Comparison of ENCODE assay signal across 8 cellular contexts in the genomic region with DNA sequence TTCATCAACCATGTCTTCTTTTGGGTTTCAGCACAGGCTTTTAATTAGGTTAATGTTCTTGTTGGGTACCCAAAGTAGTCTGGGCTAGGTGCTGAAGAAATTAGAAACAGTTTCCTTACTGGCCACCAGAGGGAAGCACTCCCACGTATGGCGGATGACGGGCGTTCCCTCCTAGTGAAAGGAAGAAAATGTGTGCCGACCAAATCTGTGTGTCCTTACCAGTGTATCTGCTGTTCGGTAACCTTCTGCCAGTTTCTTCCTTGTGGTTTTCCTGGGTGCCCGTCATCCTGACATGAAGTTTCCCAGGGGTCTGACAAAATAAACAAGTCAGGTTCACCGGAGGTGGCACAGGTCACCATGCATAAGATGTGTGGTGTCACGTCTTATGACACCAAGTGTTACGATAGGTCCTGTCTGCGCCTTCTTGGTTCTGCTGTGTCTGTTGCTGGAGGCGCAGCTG. TPM values are rescaled to one million over a fixed set of nuclear protein-coding genes. Genes with fewer than 3 reads are reported as not detected.
DNase-seq lines count a peak whose midpoint lies in the region; ATAC-seq, FAIRE-seq and TF ChIP-seq lines count a peak whose summit lies in the region.

No MANE protein-coding gene starts in this region.

- no peaks in the 10 kb centered on the region for H3K9me3 ChIP-seq in CD4-positive, alpha-beta memory T cell (ENCODE audit: control insufficient read depth in 1 of 2, low read length in 2 of 2)
- H3K9me3 ChIP-seq in GM23248 (ENCODE audit: low read depth), result no peaks in the 10 kb centered on the region

- H3K9ac ChIP-seq in GM23248, result no peak overlapping the region

- no peaks in the 10 kb centered on the region for H3K27me3 Mint-ChIP-seq in CD4-positive, alpha-beta memory T cell
- no peaks in the 10 kb centered on the region for H3K27me3 Mint-ChIP-seq in activated B cell treated with CpG ODN at 0.5 μM for 24 hours

- H3K79me2 ChIP-seq in GM23248 (ENCODE audit: insufficient read depth), result no peaks in the 10 kb centered on the region

- FAIRE-seq in bronchial epithelial cell (lab: Jason Lieb, UNC), result no peak

- POLR2A ChIA-PET in CD4-positive, alpha-beta memory T cell (lab: Charles Lee; ENCODE audit: partially characterized antibody), result no interaction called here
- POLR2A ChIA-PET in activated B cell treated with CpG ODN at 0.5 μM for 24 hours (lab: Charles Lee), result no interaction called here

- peak in 4 of 5 donors; percentile 54 to 61 (median 58) for DNase-seq in CD4-positive, alpha-beta memory T cell
- DNase-seq in GM23248 (peak; percentile 85), NCI-H2196 (lab: John Stamatoyannopoulos, UW; ENCODE audit: unreplicated experiment) (peak; percentile 50), activated B cell treated with CpG ODN at 0.5 μM for 24 hours (peak; percentile 21), bronchial epithelial cell (ENCODE audit: low read depth) (peak; percentile 53), left colon (peak in 1 of 2 donors; percentile 31)
- peak; percentile 47 for DNase-seq in stimulated activated CD4-positive, alpha-beta T cell treated with anti-CD3 and anti-CD28 coated beads, Interleukin-4, amount 100 ng/mL, for 1 hour

- H3K27ac ChIP-seq in CD4-positive, alpha-beta memory T cell (ENCODE audit: low read depth, low read length), result no peak overlapping the region
- H3K27ac ChIP-seq in GM23248, result no peak overlapping the region

- H2AFZ ChIP-seq in GM23248, result peak overlapping the region; percentile 63

- no peaks in the 10 kb centered on the region for H3K4me1 ChIP-seq in CD4-positive, alpha-beta memory T cell (ENCODE audit: insufficient read depth, low read length)
- no peaks in the 10 kb centered on the region for H3K4me1 ChIP-seq in GM23248 (ENCODE audit: insufficient read depth)

- H3K27ac Mint-ChIP-seq in CD4-positive, alpha-beta memory T cell, result peak overlapping the region in 1 of 7 donors; percentile 57
- H3K27ac Mint-ChIP-seq in activated B cell treated with CpG ODN at 0.5 μM for 24 hours, result no peak overlapping the region

- H3K4me1 Mint-ChIP-seq in CD4-positive, alpha-beta memory T cell, result peaks cover 4 to 8% (median 6%) of the 10 kb centered on the region in 4 donors
- H3K4me1 Mint-ChIP-seq in activated B cell treated with CpG ODN at 0.5 μM for 24 hours, result peaks cover 3% of the 10 kb centered on the region

- intact Hi-C loops in CD4-positive, alpha-beta memory T cell (cut with micrococcal nuclease), result loop anchor here (1.0 to 5.0 kb wide), 2 partner anchors 58 to 281 kb away; no protein-coding TSS in a partner anchor
- intact Hi-C loops in activated B cell treated with CpG ODN at 0.5 μM for 24 hours (cut with micrococcal nuclease) (loop anchor here (1.0 kb wide), 1 partner anchor 58 kb away; no protein-coding TSS in a partner anchor), left colon (cut with DNase I, micrococcal nuclease) (no loop called here)

- H3F3A ChIP-seq in GM23248 (ENCODE audit: insufficient read depth), result no peaks in the 10 kb centered on the region

- H3K4me2 ChIP-seq in GM23248 (ENCODE audit: unreplicated experiment), result no peak overlapping the region

- H3K9me2 ChIP-seq in GM23248 (ENCODE audit: insufficient read depth), result no peaks in the 10 kb centered on the region

- H3K27me3 ChIP-seq in CD4-positive, alpha-beta memory T cell (ENCODE audit: insufficient read depth, low read length), result no peaks in the 10 kb centered on the region
- H3K27me3 ChIP-seq in GM23248 (replicated peaks; ENCODE audit: insufficient read depth) (no peaks in the 10 kb centered on the region), bronchial epithelial cell (ENCODE audit: control insufficient read depth, insufficient read depth, low read length) (no peaks in the 10 kb centered on the region)

- WGBS in GM23248 (ENCODE audit: low coverage in 1 of 2, low lambda C conversion rate in 2 of 2, missing lambda C conversion rate in 2 of 2), 2 experiments, result 43 to 44% methylated on average over 12 of the region's 12 CpGs

- TF ChIP-seq CTCF in activated B cell treated with CpG ODN at 0.5 μM for 24 hours (IDR thresholded peaks at IDR 0.05), result no peak
- TF ChIP-seq CTCF in bronchial epithelial cell (IDR thresholded peaks at IDR 0.05; ENCODE audit: insufficient read depth, low read length, severe bottlenecking), result peak; percentile 85

- no peaks in the 10 kb centered on the region for H3K9me3 Mint-ChIP-seq in CD4-positive, alpha-beta memory T cell
- H3K9me3 Mint-ChIP-seq in activated B cell treated with CpG ODN at 0.5 μM for 24 hours, result no peaks in the 10 kb centered on the region

- peak overlapping the region in 4 of 8 donors; percentile 15 to 51 (median 24) for H3K4me3 Mint-ChIP-seq in CD4-positive, alpha-beta memory T cell
- no peak overlapping the region for H3K4me3 Mint-ChIP-seq in activated B cell treated with CpG ODN at 0.5 μM for 24 hours

- CTCF ChIA-PET in CD4-positive, alpha-beta memory T cell (lab: Charles Lee; ENCODE audit: partially characterized antibody), result interaction anchor here (0.6 to 6.4 kb wide), 14 partner anchors 15 to 370 kb away, joined by 3 to 51 read pairs (median 5); no protein-coding TSS in a partner anchor
- CTCF ChIA-PET in activated B cell treated with CpG ODN at 0.5 μM for 24 hours (lab: Charles Lee), result interaction anchor here (1.5 to 2.1 kb wide), 4 partner anchors 50 to 281 kb away, joined by 4 to 15 read pairs (median 10); no protein-coding TSS in a partner anchor

- peaks cover 10% of the 10 kb centered on the region for H3K36me3 ChIP-seq in CD4-positive, alpha-beta memory T cell (ENCODE audit: insufficient read depth, low read length)
- H3K36me3 ChIP-seq in GM23248 (ENCODE audit: low read depth), result peaks cover 5% of the 10 kb centered on the region; the same call in 1 of the 2 replicates
- H3K36me3 ChIP-seq in bronchial epithelial cell (ENCODE audit: control insufficient read depth, insufficient read depth, low read length), result peaks cover 6% of the 10 kb centered on the region

- ATAC-seq in activated B cell treated with CpG ODN at 0.5 μM for 24 hours (ENCODE audit: low read depth), result peak; percentile 87
- ATAC-seq in left colon, result peak; percentile 92
- ATAC-seq in GM19397 (IDR thresholded peaks at IDR 0.05; ENCODE audit: unreplicated experiment), result no peak

- no peak overlapping the region for H3K4me3 ChIP-seq in CD4-positive, alpha-beta memory T cell (ENCODE audit: low read length in 2 of 2)
- no peak overlapping the region for H3K4me3 ChIP-seq in GM23248
- no peak overlapping the region for H3K4me3 ChIP-seq in bronchial epithelial cell (ENCODE audit: low read depth, low read length)

- no peaks in the 10 kb centered on the region for H4K20me1 ChIP-seq in GM23248 (ENCODE audit: insufficient read depth)

- in situ Hi-C loops in GM23248 (cut with MboI), result no loop called here

- H3K36me3 Mint-ChIP-seq in CD4-positive, alpha-beta memory T cell, result peaks cover 37 to 52% of the 10 kb centered on the region in 2 donors
- peaks cover 63% of the 10 kb centered on the region for H3K36me3 Mint-ChIP-seq in activated B cell treated with CpG ODN at 0.5 μM for 24 hours (ENCODE audit: low read depth)

RNA-seq across cellular contexts. Expression of a gene that starts 6.0 kb away (rescaled TPM):
- total RNA-seq in CD4-positive, alpha-beta memory T cell, result under 1 TPM; 0.58 TPM
- polyA plus RNA-seq in CD4-positive, alpha-beta memory T cell, result under 1 TPM; 0.11 to 0.28 TPM
- total RNA-seq in GM23248 (2014; rRNA removed; shearing (Covaris generic)), result not detected in 2 replicates
- 0.10 TPM in 2 replicates for polyA plus RNA-seq in GM23248 (2016; fragmentation: Nextera tagmentation; extraction: Ambion mirVana)
- total RNA-seq in activated B cell treated with CpG ODN at 0.5 μM for 24 hours (0.51 TPM in 1 of 2 replicates, not detected in the other), bronchial epithelial cell (not detected in 2 replicates), left colon (not detected)

RNA-seq across cellular contexts. Expression of a gene that starts 45.0 kb away (rescaled TPM):
- total RNA-seq in CD4-positive, alpha-beta memory T cell, result 10 to 100 TPM; 15.5 to 16.7 TPM
- polyA plus RNA-seq in CD4-positive, alpha-beta memory T cell, result 1 to 10 TPM; 3.3 to 6.0 TPM
- 3.8 and 5.1 TPM in 2 replicates for total RNA-seq in GM23248 (2014; rRNA removed; shearing (Covaris generic))
- polyA plus RNA-seq in GM23248 (2016; fragmentation: Nextera tagmentation; extraction: Ambion mirVana), result 6.3 and 6.5 TPM in 2 replicates
- total RNA-seq in activated B cell treated with CpG ODN at 0.5 μM for 24 hours (12.8 and 13.0 TPM in 2 replicates), bronchial epithelial cell (6.3 and 8.2 TPM in 2 replicates), left colon (10 to 100 TPM in 1 of 2 donors, 1 to 10 TPM in 1; 8.3 to 10.9 TPM)

Comparison
In these comparisons a context has a peak if more than half of its experiments do, and no peak if none do; other contexts are left out.
1. intact Hi-C loops: an anchor here in CD4-positive, alpha-beta memory T cell (1.0 to 5.0 kb wide) and activated B cell treated with CpG ODN at 0.5 μM for 24 hours (1.0 kb wide); none called in left colon.